Comparison of ENCODE assay signal across 1 cellular context in genomic region chr4:7434141-7434765, GRCh38.
TF ChIP-seq lines count a peak whose summit lies in the region.

No MANE protein-coding gene starts in this region.

TF ChIP-seq in H1, 55 proteins besides CTCF, POLR2A, EP300 and RAD21:
- TF ChIP-seq, protein P1, sequence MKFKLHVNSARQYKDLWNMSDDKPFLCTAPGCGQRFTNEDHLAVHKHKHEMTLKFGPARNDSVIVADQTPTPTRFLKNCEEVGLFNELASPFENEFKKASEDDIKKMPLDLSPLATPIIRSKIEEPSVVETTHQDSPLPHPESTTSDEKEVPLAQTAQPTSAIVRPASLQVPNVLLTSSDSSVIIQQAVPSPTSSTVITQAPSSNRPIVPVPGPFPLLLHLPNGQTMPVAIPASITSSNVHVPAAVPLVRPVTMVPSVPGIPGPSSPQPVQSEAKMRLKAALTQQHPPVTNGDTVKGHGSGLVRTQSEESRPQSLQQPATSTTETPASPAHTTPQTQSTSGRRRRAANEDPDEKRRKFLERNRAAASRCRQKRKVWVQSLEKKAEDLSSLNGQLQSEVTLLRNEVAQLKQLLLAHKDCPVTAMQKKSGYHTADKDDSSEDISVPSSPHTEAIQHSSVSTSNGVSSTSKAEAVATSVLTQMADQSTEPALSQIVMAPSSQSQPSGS (IDR thresholded peaks at IDR 0.05; ENCODE audit: low read length), result no peak
- TF ChIP-seq TCF12 (IDR thresholded peaks at IDR 0.05; ENCODE audit: low read depth, low read length) (no peak), SP2 (IDR thresholded peaks at IDR 0.05; ENCODE audit: low read length) (no peak), CHD1 (IDR thresholded peaks at IDR 0.05; ENCODE audit: low read depth, low read length) (no peak), CHD2 (IDR thresholded peaks at IDR 0.05; ENCODE audit: low read length) (no peak), CTBP2 (IDR thresholded peaks at IDR 0.05; ENCODE audit: borderline replicate concordance, insufficient read depth, insufficient read length, low read length) (no peak), FOSL1 (IDR thresholded peaks at IDR 0.05; ENCODE audit: insufficient read depth, low read depth, low read length) (no peak), POU5F1 (IDR thresholded peaks at IDR 0.05; ENCODE audit: low read depth, low read length) (no peak), NRF1 (IDR thresholded peaks at IDR 0.05; ENCODE audit: low read depth, low read length) (no peak), TAF7 (optimal IDR thresholded peaks at IDR 0.05; ENCODE audit: borderline replicate concordance, low read depth, low read length) (no peak)
- TF ChIP-seq, protein P2, sequence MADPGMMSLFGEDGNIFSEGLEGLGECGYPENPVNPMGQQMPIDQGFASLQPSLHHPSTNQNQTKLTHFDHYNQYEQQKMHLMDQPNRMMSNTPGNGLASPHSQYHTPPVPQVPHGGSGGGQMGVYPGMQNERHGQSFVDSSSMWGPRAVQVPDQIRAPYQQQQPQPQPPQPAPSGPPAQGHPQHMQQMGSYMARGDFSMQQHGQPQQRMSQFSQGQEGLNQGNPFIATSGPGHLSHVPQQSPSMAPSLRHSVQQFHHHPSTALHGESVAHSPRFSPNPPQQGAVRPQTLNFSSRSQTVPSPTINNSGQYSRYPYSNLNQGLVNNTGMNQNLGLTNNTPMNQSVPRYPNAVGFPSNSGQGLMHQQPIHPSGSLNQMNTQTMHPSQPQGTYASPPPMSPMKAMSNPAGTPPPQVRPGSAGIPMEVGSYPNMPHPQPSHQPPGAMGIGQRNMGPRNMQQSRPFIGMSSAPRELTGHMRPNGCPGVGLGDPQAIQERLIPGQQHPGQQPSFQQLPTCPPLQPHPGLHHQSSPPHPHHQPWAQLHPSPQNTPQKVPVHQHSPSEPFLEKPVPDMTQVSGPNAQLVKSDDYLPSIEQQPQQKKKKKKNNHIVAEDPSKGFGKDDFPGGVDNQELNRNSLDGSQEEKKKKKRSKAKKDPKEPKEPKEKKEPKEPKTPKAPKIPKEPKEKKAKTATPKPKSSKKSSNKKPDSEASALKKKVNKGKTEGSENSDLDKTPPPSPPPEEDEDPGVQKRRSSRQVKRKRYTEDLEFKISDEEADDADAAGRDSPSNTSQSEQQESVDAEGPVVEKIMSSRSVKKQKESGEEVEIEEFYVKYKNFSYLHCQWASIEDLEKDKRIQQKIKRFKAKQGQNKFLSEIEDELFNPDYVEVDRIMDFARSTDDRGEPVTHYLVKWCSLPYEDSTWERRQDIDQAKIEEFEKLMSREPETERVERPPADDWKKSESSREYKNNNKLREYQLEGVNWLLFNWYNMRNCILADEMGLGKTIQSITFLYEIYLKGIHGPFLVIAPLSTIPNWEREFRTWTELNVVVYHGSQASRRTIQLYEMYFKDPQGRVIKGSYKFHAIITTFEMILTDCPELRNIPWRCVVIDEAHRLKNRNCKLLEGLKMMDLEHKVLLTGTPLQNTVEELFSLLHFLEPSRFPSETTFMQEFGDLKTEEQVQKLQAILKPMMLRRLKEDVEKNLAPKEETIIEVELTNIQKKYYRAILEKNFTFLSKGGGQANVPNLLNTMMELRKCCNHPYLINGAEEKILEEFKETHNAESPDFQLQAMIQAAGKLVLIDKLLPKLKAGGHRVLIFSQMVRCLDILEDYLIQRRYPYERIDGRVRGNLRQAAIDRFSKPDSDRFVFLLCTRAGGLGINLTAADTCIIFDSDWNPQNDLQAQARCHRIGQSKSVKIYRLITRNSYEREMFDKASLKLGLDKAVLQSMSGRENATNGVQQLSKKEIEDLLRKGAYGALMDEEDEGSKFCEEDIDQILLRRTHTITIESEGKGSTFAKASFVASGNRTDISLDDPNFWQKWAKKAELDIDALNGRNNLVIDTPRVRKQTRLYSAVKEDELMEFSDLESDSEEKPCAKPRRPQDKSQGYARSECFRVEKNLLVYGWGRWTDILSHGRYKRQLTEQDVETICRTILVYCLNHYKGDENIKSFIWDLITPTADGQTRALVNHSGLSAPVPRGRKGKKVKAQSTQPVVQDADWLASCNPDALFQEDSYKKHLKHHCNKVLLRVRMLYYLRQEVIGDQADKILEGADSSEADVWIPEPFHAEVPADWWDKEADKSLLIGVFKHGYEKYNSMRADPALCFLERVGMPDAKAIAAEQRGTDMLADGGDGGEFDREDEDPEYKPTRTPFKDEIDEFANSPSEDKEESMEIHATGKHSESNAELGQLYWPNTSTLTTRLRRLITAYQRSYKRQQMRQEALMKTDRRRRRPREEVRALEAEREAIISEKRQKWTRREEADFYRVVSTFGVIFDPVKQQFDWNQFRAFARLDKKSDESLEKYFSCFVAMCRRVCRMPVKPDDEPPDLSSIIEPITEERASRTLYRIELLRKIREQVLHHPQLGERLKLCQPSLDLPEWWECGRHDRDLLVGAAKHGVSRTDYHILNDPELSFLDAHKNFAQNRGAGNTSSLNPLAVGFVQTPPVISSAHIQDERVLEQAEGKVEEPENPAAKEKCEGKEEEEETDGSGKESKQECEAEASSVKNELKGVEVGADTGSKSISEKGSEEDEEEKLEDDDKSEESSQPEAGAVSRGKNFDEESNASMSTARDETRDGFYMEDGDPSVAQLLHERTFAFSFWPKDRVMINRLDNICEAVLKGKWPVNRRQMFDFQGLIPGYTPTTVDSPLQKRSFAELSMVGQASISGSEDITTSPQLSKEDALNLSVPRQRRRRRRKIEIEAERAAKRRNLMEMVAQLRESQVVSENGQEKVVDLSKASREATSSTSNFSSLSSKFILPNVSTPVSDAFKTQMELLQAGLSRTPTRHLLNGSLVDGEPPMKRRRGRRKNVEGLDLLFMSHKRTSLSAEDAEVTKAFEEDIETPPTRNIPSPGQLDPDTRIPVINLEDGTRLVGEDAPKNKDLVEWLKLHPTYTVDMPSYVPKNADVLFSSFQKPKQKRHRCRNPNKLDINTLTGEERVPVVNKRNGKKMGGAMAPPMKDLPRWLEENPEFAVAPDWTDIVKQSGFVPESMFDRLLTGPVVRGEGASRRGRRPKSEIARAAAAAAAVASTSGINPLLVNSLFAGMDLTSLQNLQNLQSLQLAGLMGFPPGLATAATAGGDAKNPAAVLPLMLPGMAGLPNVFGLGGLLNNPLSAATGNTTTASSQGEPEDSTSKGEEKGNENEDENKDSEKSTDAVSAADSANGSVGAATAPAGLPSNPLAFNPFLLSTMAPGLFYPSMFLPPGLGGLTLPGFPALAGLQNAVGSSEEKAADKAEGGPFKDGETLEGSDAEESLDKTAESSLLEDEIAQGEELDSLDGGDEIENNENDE (IDR thresholded peaks at IDR 0.05; ENCODE audit: insufficient replicate concordance, low read length), result no peak
